ENCODE assay signal across 22 cellular contexts in the genomic region with DNA sequence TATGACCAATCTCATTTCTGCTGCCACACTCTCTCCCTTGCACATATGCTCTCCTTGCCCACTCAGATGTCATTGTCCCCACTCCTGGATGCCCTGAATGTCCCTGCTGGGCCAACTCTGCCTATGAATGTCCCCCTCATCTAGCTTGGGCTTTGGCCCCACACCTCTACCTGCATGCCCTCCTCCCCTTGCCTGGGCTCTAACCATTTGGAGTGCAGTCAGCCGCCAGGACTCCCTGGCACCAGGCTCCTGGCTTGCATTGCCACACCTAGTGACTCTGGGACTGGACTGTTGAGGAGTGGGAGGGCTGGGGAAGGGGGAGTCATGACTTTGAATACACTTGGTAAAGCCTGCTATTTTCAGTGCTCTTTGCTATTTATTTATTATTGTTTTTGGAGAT. TPM values are rescaled to one million over a fixed set of nuclear protein-coding genes. Genes with fewer than 3 reads are reported as not detected.
A peak's percentile ranks its signal among the peaks of the same experiment; 100 is the strongest.
DNase-seq lines count a peak whose midpoint lies in the region; ATAC-seq and TF ChIP-seq lines count a peak whose summit lies in the region.
"Had no signal": no experiment of that assay in that cellular context is flagged by ENCODE, and none has a peak within 500 bp of the region (broad histone marks: within the 10 kb centered on the region; RNA-seq: fewer than 3 reads in every experiment).

No MANE protein-coding gene starts in this region.

- no peak for ATAC-seq in activated CD8-positive, alpha-beta memory T cell treated with anti-CD3 and anti-CD28 coated beads, Interleukin-2, amount 10 ng/mL, durations not matched to agents 7 days and 5 days
- no peak for ATAC-seq in activated naive CD8-positive, alpha-beta T cell treated with anti-CD3 and anti-CD28 coated beads, Interleukin-2, amount 50 U/mL, for 24 hours
- ATAC-seq in mucosa of descending colon (no peak), HG03439 (IDR thresholded peaks at IDR 0.05; ENCODE audit: unreplicated experiment) (no peak)
- ATAC-seq: A549, K562, pancreas had no signal

- no peaks in the 10 kb centered on the region for H3K9me3 Mint-ChIP-seq in activated CD8-positive, alpha-beta memory T cell treated with anti-CD3 and anti-CD28 coated beads, Interleukin-2, amount 10 ng/mL, durations not matched to agents 7 days and 5 days (ENCODE audit: low read depth)
- peaks cover 0 to 1% (median 0%) of the 10 kb centered on the region in 5 donors for H3K9me3 Mint-ChIP-seq in CD8-positive, alpha-beta memory T cell
- no peaks in the 10 kb centered on the region for H3K9me3 Mint-ChIP-seq in activated naive CD8-positive, alpha-beta T cell treated with anti-CD3 and anti-CD28 coated beads, Interleukin-2, amount 50 U/mL, for 24 hours
- no peaks in the 10 kb centered on the region for H3K9me3 Mint-ChIP-seq in nephron progenitor cell
- H3K9me3 Mint-ChIP-seq: dendritic cell treated with granulocyte-macrophage colony-stimulating factor and Interleukin-4, amounts not matched to agents 40 ng/mL and 50 ng/mL, for 4 days had no signal

- no peaks in the 10 kb centered on the region for H3K27me3 ChIP-seq in CD8-positive, alpha-beta memory T cell (ENCODE audit: insufficient read depth, low read length, poor library complexity, severe bottlenecking)
- H3K27me3 ChIP-seq: BLaER1, pancreas, SJSA1 had no signal

- no peaks in the 10 kb centered on the region for H3K9me3 ChIP-seq in CD8-positive, alpha-beta memory T cell (ENCODE audit: low read length)
- H3K9me3 ChIP-seq in mucosa of descending colon: no peaks in the 10 kb centered on the region
- H3K9me3 ChIP-seq: A549, BLaER1, pancreas, SJSA1 had no signal

- POLR2A ChIA-PET in CD8-positive, alpha-beta memory T cell (lab: Charles Lee): no interaction called here

- H3K4me3 ChIP-seq in CD8-positive, alpha-beta memory T cell (ENCODE audit: low read length): no peak overlapping the region
- H3K4me3 ChIP-seq in mucosa of descending colon: no peak overlapping the region
- H3K4me3 ChIP-seq: A549, BLaER1, K562, pancreas, SJSA1 had no signal

- TF ChIP-seq CTCF in nephron progenitor cell (IDR thresholded peaks at IDR 0.05) (no peak), mucosa of descending colon (IDR thresholded peaks at IDR 0.05) (no peak)

- H3K36me3 Mint-ChIP-seq in activated CD8-positive, alpha-beta memory T cell treated with anti-CD3 and anti-CD28 coated beads, Interleukin-2, amount 10 ng/mL, durations not matched to agents 7 days and 5 days: peaks cover 54% of the 10 kb centered on the region
- H3K36me3 Mint-ChIP-seq in CD8-positive, alpha-beta memory T cell: peaks cover 8 to 89% (median 37%) of the 10 kb centered on the region in 3 donors
- peaks cover 65% of the 10 kb centered on the region for H3K36me3 Mint-ChIP-seq in activated naive CD8-positive, alpha-beta T cell treated with anti-CD3 and anti-CD28 coated beads, Interleukin-2, amount 50 U/mL, for 24 hours (ENCODE audit: low read depth)
- H3K36me3 Mint-ChIP-seq in nephron progenitor cell (ENCODE audit: low read depth): peaks cover 84% of the 10 kb centered on the region

- intact Hi-C loops in mucosa of descending colon (cut with DNase I, micrococcal nuclease): no loop called here

- H3K4me1 Mint-ChIP-seq in activated CD8-positive, alpha-beta memory T cell treated with anti-CD3 and anti-CD28 coated beads, Interleukin-2, amount 10 ng/mL, durations not matched to agents 7 days and 5 days: peaks cover 17% of the 10 kb centered on the region
- H3K4me1 Mint-ChIP-seq in CD8-positive, alpha-beta memory T cell: peaks cover 8 to 18% (median 13%) of the 10 kb centered on the region in 3 donors
- no peaks in the 10 kb centered on the region for H3K4me1 Mint-ChIP-seq in activated naive CD8-positive, alpha-beta T cell treated with anti-CD3 and anti-CD28 coated beads, Interleukin-2, amount 50 U/mL, for 24 hours
- no peaks in the 10 kb centered on the region for H3K4me1 Mint-ChIP-seq in nephron progenitor cell

- no peak for DNase-seq in activated CD8-positive, alpha-beta memory T cell treated with anti-CD3 and anti-CD28 coated beads, Interleukin-2, amount 10 ng/mL, durations not matched to agents 7 days and 5 days
- no peak for DNase-seq in activated CD8-positive, alpha-beta memory T cell treated with anti-CD3 and anti-CD28 coated beads, Interleukin-2, amount 50 U/mL, for 48 hours
- no peak for DNase-seq in CD8-positive, alpha-beta memory T cell
- DNase-seq in activated naive CD8-positive, alpha-beta T cell treated with anti-CD3 and anti-CD28 coated beads, Interleukin-2, amount 50 U/mL, for 24 hours: no peak
- DNase-seq in nephron progenitor cell (no peak), hepatic stellate cell (ENCODE audit: low spot score) (no peak), mucosa of descending colon (no peak)
- DNase-seq: activated CD4-positive, alpha-beta T cell treated with anti-CD3 and anti-CD28 coated beads, Interleukin-2, amount 50 U/mL, for 48 hours; HCEC 1CT; mammary epithelial cell; MM.1S; NCI-H1436; NCI-H510A treated with DMSO at 0.1 percent for 48 hours; NK-92 treated with Interleukin-12 subunit alpha and Interleukin-12 subunit beta, amount 100 ng/mL, for 24 hours had no signal

- H3K27me3 Mint-ChIP-seq in activated CD8-positive, alpha-beta memory T cell treated with anti-CD3 and anti-CD28 coated beads, Interleukin-2, amount 10 ng/mL, durations not matched to agents 7 days and 5 days: no peaks in the 10 kb centered on the region
- no peaks in the 10 kb centered on the region for H3K27me3 Mint-ChIP-seq in CD8-positive, alpha-beta memory T cell
- no peaks in the 10 kb centered on the region for H3K27me3 Mint-ChIP-seq in activated naive CD8-positive, alpha-beta T cell treated with anti-CD3 and anti-CD28 coated beads, Interleukin-2, amount 50 U/mL, for 24 hours
- peaks cover 2% of the 10 kb centered on the region for H3K27me3 Mint-ChIP-seq in nephron progenitor cell (ENCODE audit: low read depth, poor library complexity)
- H3K27me3 Mint-ChIP-seq: dendritic cell treated with granulocyte-macrophage colony-stimulating factor and Interleukin-4, amounts not matched to agents 40 ng/mL and 50 ng/mL, for 4 days had no signal

- peaks cover 69% of the 10 kb centered on the region for H3K36me3 ChIP-seq in CD8-positive, alpha-beta memory T cell (ENCODE audit: insufficient read depth, low read length)
- H3K36me3 ChIP-seq in mucosa of descending colon (ENCODE audit: low read depth): no peaks in the 10 kb centered on the region

- H3K4me3 Mint-ChIP-seq in activated CD8-positive, alpha-beta memory T cell treated with anti-CD3 and anti-CD28 coated beads, Interleukin-2, amount 10 ng/mL, durations not matched to agents 7 days and 5 days: no peak overlapping the region
- H3K4me3 Mint-ChIP-seq in CD8-positive, alpha-beta memory T cell: no peak overlapping the region
- H3K4me3 Mint-ChIP-seq in activated naive CD8-positive, alpha-beta T cell treated with anti-CD3 and anti-CD28 coated beads, Interleukin-2, amount 50 U/mL, for 24 hours: no peak overlapping the region
- H3K4me3 Mint-ChIP-seq in nephron progenitor cell: no peak overlapping the region
- H3K4me3 Mint-ChIP-seq: dendritic cell treated with granulocyte-macrophage colony-stimulating factor and Interleukin-4, amounts not matched to agents 40 ng/mL and 50 ng/mL, for 4 days had no signal

- CTCF ChIA-PET in activated CD8-positive, alpha-beta memory T cell treated with anti-CD3 and anti-CD28 coated beads, Interleukin-2, amount 10 ng/mL, durations not matched to agents 7 days and 5 days (lab: Charles Lee): interaction anchor here (1.1 kb wide), 1 partner anchor 10 kb away, joined by 3 read pairs; no protein-coding TSS in a partner anchor
- CTCF ChIA-PET in CD8-positive, alpha-beta memory T cell (lab: Charles Lee): no interaction called here

- H3K4me1 ChIP-seq in CD8-positive, alpha-beta memory T cell (ENCODE audit: insufficient read depth, low read length): no peaks in the 10 kb centered on the region
- H3K4me1 ChIP-seq in mucosa of descending colon (ENCODE audit: low read depth): no peaks in the 10 kb centered on the region
- H3K4me1 ChIP-seq: A549, BLaER1, pancreas, SJSA1 had no signal

- H3K27ac Mint-ChIP-seq in activated CD8-positive, alpha-beta memory T cell treated with anti-CD3 and anti-CD28 coated beads, Interleukin-2, amount 10 ng/mL, durations not matched to agents 7 days and 5 days: peak overlapping the region; percentile 35
- peak overlapping the region in 7 of 8 donors; percentile 2 to 70 (median 36) for H3K27ac Mint-ChIP-seq in CD8-positive, alpha-beta memory T cell
- peak overlapping the region; percentile 64 for H3K27ac Mint-ChIP-seq in activated naive CD8-positive, alpha-beta T cell treated with anti-CD3 and anti-CD28 coated beads, Interleukin-2, amount 50 U/mL, for 24 hours
- H3K27ac Mint-ChIP-seq in nephron progenitor cell: peak overlapping the region; percentile 7
- H3K27ac Mint-ChIP-seq: dendritic cell treated with granulocyte-macrophage colony-stimulating factor and Interleukin-4, amounts not matched to agents 40 ng/mL and 50 ng/mL, for 4 days had no signal

- no peak overlapping the region for H3K27ac ChIP-seq in CD8-positive, alpha-beta memory T cell (ENCODE audit: low read depth, low read length)
- H3K27ac ChIP-seq: A549, BLaER1, pancreas, SJSA1, VCaP had no signal

RNA-seq across cellular contexts. Expression of a gene that starts 41.6 kb away (rescaled TPM):
- 10 to 100 TPM; 41.5 to 53.7 TPM for total RNA-seq in activated CD8-positive, alpha-beta memory T cell treated with anti-CD3 and anti-CD28 coated beads, Interleukin-2, amount 10 ng/mL, durations not matched to agents 7 days and 5 days
- 10 to 100 TPM; 31.6 to 35.3 TPM for total RNA-seq in CD8-positive, alpha-beta memory T cell
- polyA plus RNA-seq in CD8-positive, alpha-beta memory T cell: 18.4 TPM
- 10 to 100 TPM; 26.1 to 40.5 (median 35.4) TPM for total RNA-seq in mucosa of descending colon

Comparison
In these comparisons a context has a peak if more than half of its experiments do, and no peak if none do; other contexts are left out.
1. H3K27ac Mint-ChIP-seq: peak in every context shown above with its lines; median percentile 64 in activated naive CD8-positive, alpha-beta T cell treated with anti-CD3 and anti-CD28 coated beads, Interleukin-2, amount 50 U/mL, for 24 hours; 36 in CD8-positive, alpha-beta memory T cell; 35 in activated CD8-positive, alpha-beta memory T cell treated with anti-CD3 and anti-CD28 coated beads, Interleukin-2, amount 10 ng/mL, durations not matched to agents 7 days and 5 days; 7 in nephron progenitor cell.